Comparison of ENCODE assay signal across 8 cellular contexts in the genomic region with DNA sequence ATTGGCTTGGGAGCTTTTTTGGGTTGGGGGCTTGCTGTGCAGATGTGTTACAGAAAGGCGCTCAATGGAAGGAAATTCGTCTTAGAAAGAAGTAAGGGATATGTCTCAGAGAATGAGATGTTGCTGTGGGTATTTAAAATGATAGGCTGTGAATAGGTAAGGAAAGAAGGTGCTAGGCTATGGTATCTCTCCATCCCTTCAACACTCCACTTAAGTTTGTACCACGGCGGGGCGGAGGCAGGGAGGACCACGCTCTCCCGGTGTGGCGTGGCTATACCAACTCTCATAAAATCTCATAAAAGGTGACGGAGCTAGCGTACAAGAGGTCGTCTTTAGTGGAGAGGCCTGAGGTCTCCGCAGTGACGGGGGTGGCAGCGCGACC. TPM values are rescaled to one million over a fixed set of nuclear protein-coding genes. Genes with fewer than 3 reads are reported as not detected.
DNase-seq lines count a peak whose midpoint lies in the region; ATAC-seq and TF ChIP-seq lines count a peak whose summit lies in the region.

No MANE protein-coding gene starts in this region.

- H3K4me3 ChIP-seq in adipocyte (ENCODE audit: low read length) (peak overlapping the region; percentile 99), kidney epithelial cell (ENCODE audit: low read depth, low read length) (peak overlapping the region; percentile 95), thoracic aorta (peak overlapping the region; percentile 98)

- H3K4me1 ChIP-seq in adipocyte (ENCODE audit: control insufficient read depth, insufficient read depth, low read length) (peaks cover 14% of the 10 kb centered on the region), thoracic aorta (ENCODE audit: control insufficient read depth in 1 of 2, low read depth in 2 of 2) (peaks cover 13 to 16% of the 10 kb centered on the region in 2 donors)

- H3K27me3 ChIP-seq in adipocyte (replicated peaks; ENCODE audit: control insufficient read depth, insufficient read depth, low read length) (no peaks in the 10 kb centered on the region), kidney epithelial cell (ENCODE audit: control insufficient read depth, insufficient read depth, low read length) (no peaks in the 10 kb centered on the region), thoracic aorta (replicated peaks; ENCODE audit: insufficient read depth) (no peaks in the 10 kb centered on the region)

- TF ChIP-seq CTCF in kidney epithelial cell (IDR thresholded peaks at IDR 0.05; ENCODE audit: insufficient read depth, low read length, poor library complexity, severe bottlenecking) (no peak), thoracic aorta (IDR thresholded peaks at IDR 0.05) (no peak)

- H3K9me3 ChIP-seq in adipocyte (ENCODE audit: control insufficient read depth, low read length) (no peaks in the 10 kb centered on the region), thoracic aorta (no peaks in the 10 kb centered on the region)

- intact Hi-C loops in posterior vena cava (cut with DNase I) = no loop called here

- no peak for DNase-seq in activated CD4-positive, CD25-positive, alpha-beta regulatory T cell treated with anti-CD3 and anti-CD28 coated beads, Interleukin-2, amount 50 U/mL, for 72 hours
- no peak for DNase-seq in adipocyte (ENCODE audit: low read depth)
- no peak for DNase-seq in kidney epithelial cell (ENCODE audit: low read depth)
- DNase-seq in thoracic aorta (ENCODE audit: low spot score) = no peak
- no peak for DNase-seq in posterior vena cava (ENCODE audit: low spot score)
- no peak for DNase-seq in GF-D8 (lab: John Stamatoyannopoulos, UW)

- H3K9ac ChIP-seq in adipocyte (ENCODE audit: low read length) = peak overlapping the region; percentile 92

- H3K36me3 ChIP-seq in adipocyte (ENCODE audit: control insufficient read depth, insufficient read depth, low read length, severe bottlenecking) (no peaks in the 10 kb centered on the region), kidney epithelial cell (ENCODE audit: control insufficient read depth, insufficient read depth, low read length) (no peaks in the 10 kb centered on the region), thoracic aorta (no peaks in the 10 kb centered on the region)

- peak; percentile 27 to 43 for ATAC-seq in activated CD4-positive, CD25-positive, alpha-beta regulatory T cell treated with anti-CD3 and anti-CD28 coated beads, Interleukin-2, amount 50 U/mL, for 24 hours
- ATAC-seq in HG03139 (IDR thresholded peaks at IDR 0.05; ENCODE audit: unreplicated experiment) = peak; percentile 25
- ATAC-seq in thoracic aorta (ENCODE audit: insufficient number of reproducible peaks, low FRiP score, low read depth) = no peak

- peak overlapping the region; percentile 76 to 79 for H3K27ac ChIP-seq in thoracic aorta

RNA-seq across cellular contexts. Expression of a gene that starts 0.3 kb away (rescaled TPM):
- total RNA-seq in kidney epithelial cell (12.9 and 14.9 TPM in 2 replicates), thoracic aorta (10 to 100 TPM; 20.7 to 34.1 TPM), posterior vena cava (10 to 100 TPM; 20.2 to 23.5 TPM)

RNA-seq across cellular contexts. Expression of a gene that starts 35.1 kb away (rescaled TPM):
- 31.8 and 36.8 TPM in 2 replicates for total RNA-seq in kidney epithelial cell
- total RNA-seq in thoracic aorta = 10 to 100 TPM; 41.7 to 76.2 TPM
- 10 to 100 TPM; 29.7 to 31.1 TPM for total RNA-seq in posterior vena cava
